Comparison of ENCODE assay signal across 18 cellular contexts in the genomic region with DNA sequence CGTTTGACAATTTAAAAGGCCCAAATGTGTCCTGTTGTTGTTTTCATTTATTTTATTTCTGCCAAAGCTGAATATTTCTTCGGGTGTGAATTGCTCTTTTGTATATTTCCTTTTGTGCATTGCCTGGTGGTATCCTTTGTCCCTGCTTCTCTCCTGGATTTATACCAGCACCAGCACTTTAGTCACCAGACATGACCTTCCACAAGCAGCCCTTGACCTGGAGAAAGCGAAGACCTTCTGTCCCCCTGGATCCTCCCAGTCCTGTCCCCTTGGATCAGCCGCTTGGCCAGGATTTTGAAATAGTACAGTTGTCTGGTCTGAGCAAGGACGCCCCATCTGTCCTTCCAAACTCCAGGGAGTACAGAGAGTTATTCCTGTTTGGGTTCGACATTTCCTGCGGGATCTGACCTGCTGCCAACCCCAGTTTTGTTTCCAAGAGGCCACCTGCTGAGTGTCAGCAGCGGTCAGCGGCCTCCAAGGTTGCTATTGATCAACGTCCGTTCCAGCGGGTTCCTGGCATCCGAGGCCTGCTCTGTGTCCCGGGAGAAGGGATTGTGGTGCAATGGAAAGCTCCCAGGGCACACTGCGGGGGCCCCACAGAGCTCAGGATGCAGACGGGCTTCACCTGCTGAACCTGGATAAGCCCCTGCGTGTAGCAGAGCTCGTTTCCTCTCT. TPM values are rescaled to one million over a fixed set of nuclear protein-coding genes. Genes with fewer than 3 reads are reported as not detected.
A peak's percentile ranks its signal among the peaks of the same experiment; 100 is the strongest.
DNase-seq lines count a peak whose midpoint lies in the region; ATAC-seq, FAIRE-seq and TF ChIP-seq lines count a peak whose summit lies in the region.
"Had no signal": no experiment of that assay in that cellular context is flagged by ENCODE, and none has a peak within 500 bp of the region (broad histone marks: within the 10 kb centered on the region; RNA-seq: fewer than 3 reads in every experiment).

No MANE protein-coding gene starts in this region.

- CTCF ChIA-PET in HEK293 (lab: Yijun Ruan, JAX) = no interaction called here

- H3K4me1 ChIP-seq in HEK293 (ENCODE audit: control insufficient read depth, insufficient read depth, low read length) = no peaks in the 10 kb centered on the region
- H3K4me1 ChIP-seq in body of pancreas = peaks cover 58% of the 10 kb centered on the region
- peaks cover 7% of the 10 kb centered on the region for H3K4me1 ChIP-seq in iPS DF 6.9 (ENCODE audit: control insufficient read depth, insufficient read depth, low read length)
- H3K4me1 ChIP-seq in pancreas = peaks cover 13 to 36% (median 28%) of the 10 kb centered on the region in 3 donors

- POLR2A ChIA-PET in HEK293 (lab: Yijun Ruan, JAX) = no interaction called here

- H3K27me3 ChIP-seq in body of pancreas (no peaks in the 10 kb centered on the region), iPS DF 6.9 (ENCODE audit: control insufficient read depth, insufficient read depth, low read length) (no peaks in the 10 kb centered on the region), pancreas (no peaks in the 10 kb centered on the region)

- TF ChIP-seq POLR2A in body of pancreas (IDR thresholded peaks at IDR 0.05) = peak in 2 of 3 donors; percentile 40 to 56

- FAIRE-seq in pancreas (lab: Jason Lieb, UNC) = no peak
- FAIRE-seq: urothelium cell line had no signal

- intact Hi-C loops in body of pancreas (cut with DNase I) (no loop called here), pancreas (cut with DNase I) (no loop called here)

- no peak for TF ChIP-seq CTCF in HEK293 (tag by site-specific recombination; IDR thresholded peaks at IDR 0.05)
- TF ChIP-seq CTCF in body of pancreas (IDR thresholded peaks at IDR 0.05) = no peak
- TF ChIP-seq CTCF in pancreas (IDR thresholded peaks at IDR 0.05) = no peak

- 14 to 18% methylated on average over 8 to 18 of the region's 18 CpGs for WGBS in body of pancreas, 2 donors
- no CpG with 5 or more reads among the region's 18 CpGs for WGBS in iPS DF 6.9 (ENCODE audit: insufficient coverage, insufficient read length)
- 8 to 10% methylated on average over 18 of the region's 18 CpGs for WGBS in pancreas, 2 donors

- H3K27ac ChIP-seq in HEK293 (ENCODE audit: extremely low read depth, low read depth, low read length) = no peak overlapping the region
- peak overlapping the region; percentile 56 to 87 (median 72) for H3K27ac ChIP-seq in body of pancreas
- no peak overlapping the region for H3K27ac ChIP-seq in iPS DF 6.9 (ENCODE audit: low read length)
- H3K27ac ChIP-seq in pancreas = peak overlapping the region; percentile 62 to 82 (median 64)
- H3K27ac ChIP-seq: epithelial cell of prostate, VCaP had no signal

- peak; percentile 86 to 94 (median 91) for DNase-seq in body of pancreas
- peak; percentile 29 for DNase-seq in iPS DF 6.9 (ENCODE audit: low read depth, low spot score)
- peak; percentile 80 to 94 (median 88) for DNase-seq in pancreas
- DNase-seq in NCI-H526 (lab: John Stamatoyannopoulos, UW) = no peak
- DNase-seq in cortex of kidney (lab: John Stamatoyannopoulos, UW) = no peak
- DNase-seq: activated CD8-positive, alpha-beta memory T cell treated with anti-CD3 and anti-CD28 coated beads, Interleukin-2, amount 10 ng/mL, durations not matched to agents 7 days and 5 days; activated naive CD4-positive, alpha-beta T cell; DMS153; hypothalamus; KG1; stimulated activated CD4-positive, alpha-beta T cell treated with anti-CD3 and anti-CD28 coated beads, Interleukin-1b, Interleukin-23, amount 100 ng/mL, for 48 hours had no signal

- H3K9me3 ChIP-seq in HEK293 (ENCODE audit: control insufficient read depth, insufficient read depth, low read depth, low read length) = no peaks in the 10 kb centered on the region
- H3K9me3 ChIP-seq in body of pancreas = no peaks in the 10 kb centered on the region
- H3K9me3 ChIP-seq in iPS DF 6.9 (ENCODE audit: control insufficient read depth, insufficient read depth, low read length) = no peaks in the 10 kb centered on the region
- H3K9me3 ChIP-seq in pancreas = no peaks in the 10 kb centered on the region

- no peak overlapping the region for H3K4me3 ChIP-seq in HEK293 (ENCODE audit: low read depth, low read length)
- no peak overlapping the region for H3K4me3 ChIP-seq in body of pancreas
- H3K4me3 ChIP-seq in iPS DF 6.9 (ENCODE audit: low read length) = no peak overlapping the region
- peak overlapping the region in 1 of 4 donors; percentile 1 for H3K4me3 ChIP-seq in pancreas

- peak; percentile 93 for ATAC-seq in body of pancreas
- ATAC-seq in pancreas = peak; percentile 90 to 96 (median 94)
- ATAC-seq in GM18870 (IDR thresholded peaks at IDR 0.05; ENCODE audit: unreplicated experiment) = no peak
- no peak for ATAC-seq in HG03565 (IDR thresholded peaks at IDR 0.05; ENCODE audit: unreplicated experiment)
- ATAC-seq: activated CD8-positive, alpha-beta memory T cell treated with anti-CD3 and anti-CD28 coated beads, Interleukin-2, amount 10 ng/mL, durations not matched to agents 7 days and 5 days had no signal

- H3K36me3 ChIP-seq in HEK293 (ENCODE audit: control insufficient read depth in 2 of 2, insufficient read depth in 1 of 2, low read length in 2 of 2) (no peaks in the 10 kb centered on the region), body of pancreas (replicated peaks in 1 of 2; ENCODE audit: insufficient read depth in 1 of 2, low read depth in 2 of 2) (no peaks in the 10 kb centered on the region), iPS DF 6.9 (ENCODE audit: control insufficient read depth, insufficient read depth, low read length) (no peaks in the 10 kb centered on the region), pancreas (no peaks in the 10 kb centered on the region)

TF ChIP-seq in HEK293, 187 proteins besides CTCF, POLR2A, EP300 and RAD21:
- TF ChIP-seq ZNF140 (tag by site-specific recombination; IDR thresholded peaks at IDR 0.05) (no peak), ZNF585B (tag by site-specific recombination; IDR thresholded peaks at IDR 0.05) (peak; percentile 51), KLF9 (tag by site-specific recombination; IDR thresholded peaks at IDR 0.05; ENCODE audit: low read depth) (no peak), ZNF707 (tag by site-specific recombination; IDR thresholded peaks at IDR 0.05) (no peak), ZIC2 (tag by site-specific recombination; IDR thresholded peaks at IDR 0.05) (0 out of 2 replicates have a peak, but pooled peaks have one; percentile 16), YY1 (tag by site-specific recombination; IDR thresholded peaks at IDR 0.05) (no peak), ZNF311 (tag by site-specific recombination; IDR thresholded peaks at IDR 0.05; ENCODE audit: borderline replicate concordance) (no peak)
- TF ChIP-seq, protein P1, sequence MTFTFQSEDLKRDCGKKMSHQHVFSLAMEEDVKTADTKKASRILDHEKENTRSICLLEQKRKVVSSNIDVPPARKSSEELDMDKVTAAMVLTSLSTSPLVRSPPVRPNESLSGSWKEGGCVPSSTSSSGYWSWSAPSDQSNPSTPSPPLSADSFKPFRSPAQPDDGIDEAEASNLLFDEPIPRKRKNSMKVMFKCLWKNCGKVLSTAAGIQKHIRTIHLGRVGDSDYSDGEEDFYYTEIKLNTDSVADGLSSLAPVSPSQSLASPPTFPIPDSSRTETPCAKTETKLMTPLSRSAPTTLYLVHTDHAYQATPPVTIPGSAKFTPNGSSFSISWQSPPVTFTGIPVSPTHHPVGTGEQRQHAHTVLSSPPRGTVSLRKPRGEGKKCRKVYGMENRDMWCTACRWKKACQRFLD (tag by site-specific recombination; IDR thresholded peaks at IDR 0.05) = no peak
- TF ChIP-seq, protein P2, sequence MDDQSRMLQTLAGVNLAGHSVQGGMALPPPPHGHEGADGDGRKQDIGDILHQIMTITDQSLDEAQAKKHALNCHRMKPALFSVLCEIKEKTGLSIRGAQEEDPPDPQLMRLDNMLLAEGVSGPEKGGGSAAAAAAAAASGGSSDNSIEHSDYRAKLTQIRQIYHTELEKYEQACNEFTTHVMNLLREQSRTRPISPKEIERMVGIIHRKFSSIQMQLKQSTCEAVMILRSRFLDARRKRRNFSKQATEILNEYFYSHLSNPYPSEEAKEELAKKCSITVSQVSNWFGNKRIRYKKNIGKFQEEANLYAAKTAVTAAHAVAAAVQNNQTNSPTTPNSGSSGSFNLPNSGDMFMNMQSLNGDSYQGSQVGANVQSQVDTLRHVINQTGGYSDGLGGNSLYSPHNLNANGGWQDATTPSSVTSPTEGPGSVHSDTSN (CRISPR knock-in tag; IDR thresholded peaks at IDR 0.05) = no peak
- TF ChIP-seq, protein P3, sequence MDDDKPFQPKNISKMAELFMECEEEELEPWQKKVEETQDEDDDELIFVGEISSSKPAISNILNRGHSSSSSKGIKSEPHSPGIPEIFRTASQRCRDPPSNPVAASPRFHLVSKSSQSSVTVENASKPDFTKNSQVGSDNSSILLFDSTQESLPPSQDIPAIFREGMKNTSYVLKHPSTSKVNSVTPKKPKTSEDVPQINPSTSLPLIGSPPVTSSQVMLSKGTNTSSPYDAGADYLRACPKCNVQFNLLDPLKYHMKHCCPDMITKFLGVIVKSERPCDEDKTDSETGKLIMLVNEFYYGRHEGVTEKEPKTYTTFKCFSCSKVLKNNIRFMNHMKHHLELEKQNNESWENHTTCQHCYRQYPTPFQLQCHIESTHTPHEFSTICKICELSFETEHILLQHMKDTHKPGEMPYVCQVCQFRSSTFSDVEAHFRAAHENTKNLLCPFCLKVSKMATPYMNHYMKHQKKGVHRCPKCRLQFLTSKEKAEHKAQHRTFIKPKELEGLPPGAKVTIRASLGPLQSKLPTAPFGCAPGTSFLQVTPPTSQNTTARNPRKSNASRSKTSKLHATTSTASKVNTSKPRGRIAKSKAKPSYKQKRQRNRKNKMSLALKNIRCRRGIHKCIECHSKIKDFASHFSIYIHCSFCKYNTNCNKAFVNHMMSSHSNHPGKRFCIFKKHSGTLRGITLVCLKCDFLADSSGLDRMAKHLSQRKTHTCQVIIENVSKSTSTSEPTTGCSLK (tag by site-specific recombination; IDR thresholded peaks at IDR 0.05) = no peak

RNA-seq across cellular contexts. Expression of a gene that starts 45.1 kb away (rescaled TPM):
- total RNA-seq in body of pancreas (10 to 100 TPM; 69.5 to 80.1 TPM), pancreas (100 to 1,000 TPM in 2 of 6 donors, 10 to 100 TPM in 4; 30.3 to 176 (median 67.9) TPM)
- 1,000 to 10,000 TPM in 1 of 2 donors, 100 to 1,000 TPM in 1; 706 to 1,505 TPM for polyA plus RNA-seq in pancreas
- total RNA-seq: activated CD8-positive, alpha-beta memory T cell treated with anti-CD3 and anti-CD28 coated beads, Interleukin-2, amount 10 ng/mL, durations not matched to agents 7 days and 5 days; mesothelial cell of epicardium had no signal

Comparison
In these comparisons a context has a peak if more than half of its experiments do, and no peak if none do; other contexts are left out.
1. H3K27ac ChIP-seq: peak in body of pancreas (4 of 4) and pancreas (4 of 4); none in HEK293 (single experiment) and iPS DF 6.9 (single experiment).
2. ATAC-seq: peak in body of pancreas (single experiment) and pancreas (4 of 4); none in GM18870 (single experiment) and HG03565 (single experiment).
3. DNase-seq: peak in body of pancreas (4 of 4), iPS DF 6.9 (single experiment) and pancreas (6 of 6); none in NCI-H526 (0 of 2) and cortex of kidney (single experiment).